27 cellular contexts compared by ENCODE assay signal in genomic region chr2:55826246-55826645, GRCh38.
"Had no signal": no experiment of that assay in that cellular context is flagged by ENCODE, and none has a peak within 500 bp of the region (broad histone marks: within the 10 kb centered on the region; RNA-seq: fewer than 3 reads in every experiment).

No MANE protein-coding gene starts in this region.

- H3K27me3 ChIP-seq: colonic mucosa, dorsolateral prefrontal cortex, esophagus squamous epithelium, foreskin keratinocyte, gastrocnemius medialis, gastroesophageal sphincter, heart left ventricle had no signal

- DNase-seq: colonic mucosa; cortex of kidney; dermis blood vessel endothelial cell; dorsolateral prefrontal cortex; effector CD4-positive, alpha-beta T cell; effector CD8-positive, alpha-beta T cell; effector memory CD4-positive, alpha-beta T cell; effector memory CD8-positive, alpha-beta T cell; endodermal cell; erythroblast; esophagus squamous epithelium; foreskin fibroblast; foreskin keratinocyte; foreskin melanocyte; gastrocnemius medialis; glutamatergic neuron; head of caudate nucleus; heart left ventricle had no signal

- H3K36me3 ChIP-seq: colonic mucosa, esophagus muscularis mucosa, esophagus squamous epithelium, gastrocnemius medialis, gastroesophageal sphincter, heart left ventricle had no signal

- H3K27ac ChIP-seq: colonic mucosa, coronary artery, dorsolateral prefrontal cortex, epithelial cell of prostate, esophagus muscularis mucosa, esophagus squamous epithelium, foreskin keratinocyte, gastrocnemius medialis, gastroesophageal sphincter, heart left ventricle had no signal

- ATAC-seq: effector memory CD8-positive, alpha-beta T cell; esophagus mucosa; foreskin keratinocyte; gastrocnemius medialis; gastroesophageal sphincter; heart left ventricle had no signal

- H3K4me1 ChIP-seq: colonic mucosa, esophagus muscularis mucosa, esophagus squamous epithelium, gastrocnemius medialis, gastroesophageal sphincter, heart left ventricle had no signal

- H3K9me3 ChIP-seq: colonic mucosa, esophagus muscularis mucosa, esophagus squamous epithelium, gastrocnemius medialis, gastroesophageal sphincter had no signal

- H3K4me3 ChIP-seq: colonic mucosa, coronary artery, dorsolateral prefrontal cortex, esophagus muscularis mucosa, esophagus squamous epithelium, gastrocnemius medialis, gastroesophageal sphincter, heart left ventricle had no signal

- FAIRE-seq: colon, endometrium, endothelial cell of umbilical vein, frontal cortex had no signal
